ENCODE assay signal across 26 cellular contexts in the genomic region with DNA sequence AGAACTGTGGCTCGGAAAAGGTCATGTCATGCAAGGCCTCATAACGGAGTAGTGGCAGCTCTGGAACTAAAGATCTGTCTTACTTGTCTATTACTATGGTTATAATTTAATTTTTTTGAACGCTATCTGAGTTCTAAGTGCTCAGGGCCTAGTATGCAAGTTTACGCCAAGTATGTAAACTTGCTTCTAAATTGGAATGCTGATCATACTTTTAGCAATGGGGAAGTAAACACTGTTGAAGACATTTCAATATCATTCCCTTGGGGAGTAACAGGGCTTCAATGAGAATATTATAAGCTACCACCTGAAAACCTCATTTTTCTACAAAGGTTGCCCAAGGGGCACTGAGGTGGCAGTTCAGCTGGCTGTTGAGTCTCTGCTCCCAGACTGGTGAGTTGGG.
"Had no signal": no experiment of that assay in that cellular context is flagged by ENCODE, and none has a peak within 500 bp of the region (broad histone marks: within the 10 kb centered on the region; RNA-seq: fewer than 3 reads in every experiment).

No MANE protein-coding gene starts in this region.

- ATAC-seq: activated CD8-positive, alpha-beta memory T cell treated with anti-CD3 and anti-CD28 coated beads, Interleukin-2, amount 10 ng/mL, durations not matched to agents 7 days and 5 days; activated naive CD4-positive, alpha-beta T cell treated with anti-CD3 and anti-CD28 coated beads, Interleukin-2, amount 50 U/mL, for 72 hours; activated naive CD8-positive, alpha-beta T cell treated with anti-CD3 and anti-CD28 coated beads, Interleukin-2, amount 50 U/mL, for 24 hours; Panc1; Right ventricle myocardium inferior had no signal

- H3K9me3 Mint-ChIP-seq: activated B cell treated with CpG ODN at 0.5 μM for 24 hours; activated CD4-positive, alpha-beta T cell treated with anti-CD3 and anti-CD28 coated beads, Interleukin-2, amount 10 ng/mL, durations not matched to agents 24 days and 14 days; activated naive CD4-positive, alpha-beta T cell treated with anti-CD3 and anti-CD28 coated beads, Interleukin-2, amount 50 U/mL, for 72 hours; activated naive CD8-positive, alpha-beta T cell treated with anti-CD3 and anti-CD28 coated beads, Interleukin-2, amount 50 U/mL, for 24 hours; activated T-cell treated with anti-CD3 and anti-CD28 coated beads, Interleukin-2, amount 50 U/mL, for 24 hours; brain had no signal

- H3K27me3 Mint-ChIP-seq: activated B cell treated with CpG ODN at 0.5 μM for 24 hours; activated CD4-positive, alpha-beta T cell treated with anti-CD3 and anti-CD28 coated beads, Interleukin-2, amount 10 ng/mL, durations not matched to agents 24 days and 14 days; activated CD8-positive, alpha-beta memory T cell treated with anti-CD3 and anti-CD28 coated beads, Interleukin-2, amount 10 ng/mL, durations not matched to agents 7 days and 5 days; activated naive CD8-positive, alpha-beta T cell treated with anti-CD3 and anti-CD28 coated beads, Interleukin-2, amount 50 U/mL, for 24 hours; activated T-cell treated with anti-CD3 and anti-CD28 coated beads, Interleukin-2, amount 50 U/mL, for 24 hours; brain had no signal

- DNase-seq: activated B cell treated with CpG ODN at 0.5 μM for 24 hours; activated CD4-positive, alpha-beta T cell treated with anti-CD3 and anti-CD28 coated beads for 1 hour; activated CD4-positive, alpha-beta T cell treated with anti-CD3 and anti-CD28 coated beads, Interleukin-2, amount 10 ng/mL, durations not matched to agents 24 days and 14 days; activated CD4-positive, alpha-beta T cell treated with anti-CD3 and anti-CD28 coated beads, Interleukin-2, amount 50 U/mL, for 48 hours; activated CD8-positive, alpha-beta memory T cell treated with anti-CD3 and anti-CD28 coated beads, Interleukin-2, amount 10 ng/mL, durations not matched to agents 7 days and 5 days; activated effector memory CD4-positive, alpha-beta T cell treated with anti-CD3 and anti-CD28 coated beads, Interleukin-2, amount 50 U/mL, for 16 hours; activated naive CD4-positive, alpha-beta T cell treated with Interleukin-2 at 50 U/mL for 16 hours; activated naive CD8-positive, alpha-beta T cell treated with anti-CD3 and anti-CD28 coated beads, Interleukin-2, amount 50 U/mL, for 24 hours; activated T-cell treated with anti-CD3 and anti-CD28 coated beads, Interleukin-2, amount 50 U/mL, for 24 hours; amniotic stem cell; MM.1S; NCI-H1105; NCI-H1436; NCI-H1694 treated with DMSO at 0.1 percent for 48 hours; NCI-H2029 treated with DMSO at 0.1 percent for 48 hours; NCI-H345; NCI-H510A; NCI-H526 treated with DMSO at 0.1 percent for 48 hours; NCI-H82; OCI-M1; RPMI8226; SK-N-SH had no signal

- H3K27ac Mint-ChIP-seq: activated B cell treated with CpG ODN at 0.5 μM for 24 hours; activated CD4-positive, alpha-beta T cell treated with anti-CD3 and anti-CD28 coated beads, Interleukin-2, amount 10 ng/mL, durations not matched to agents 24 days and 14 days; activated CD8-positive, alpha-beta memory T cell treated with anti-CD3 and anti-CD28 coated beads, Interleukin-2, amount 10 ng/mL, durations not matched to agents 7 days and 5 days; activated naive CD4-positive, alpha-beta T cell treated with anti-CD3 and anti-CD28 coated beads, Interleukin-2, amount 50 U/mL, for 72 hours; activated naive CD8-positive, alpha-beta T cell treated with anti-CD3 and anti-CD28 coated beads, Interleukin-2, amount 50 U/mL, for 24 hours; activated T-cell treated with anti-CD3 and anti-CD28 coated beads, Interleukin-2, amount 50 U/mL, for 24 hours had no signal

- H3K9ac ChIP-seq: SK-N-SH had no signal

- H3K9me3 ChIP-seq: SK-N-SH had no signal

- H3K4me2 ChIP-seq: SK-N-SH had no signal

- H3K4me3 Mint-ChIP-seq: activated B cell treated with CpG ODN at 0.5 μM for 24 hours; activated CD4-positive, alpha-beta T cell treated with anti-CD3 and anti-CD28 coated beads, Interleukin-2, amount 10 ng/mL, durations not matched to agents 24 days and 14 days; activated CD8-positive, alpha-beta memory T cell treated with anti-CD3 and anti-CD28 coated beads, Interleukin-2, amount 10 ng/mL, durations not matched to agents 7 days and 5 days; activated naive CD8-positive, alpha-beta T cell treated with anti-CD3 and anti-CD28 coated beads, Interleukin-2, amount 50 U/mL, for 24 hours; activated T-cell treated with anti-CD3 and anti-CD28 coated beads, Interleukin-2, amount 50 U/mL, for 24 hours had no signal
